In genomic region chr16:2467301-2468141, GRCh38 we compare ENCODE assay signal across 8 cellular contexts. TPM values are rescaled to one million over a fixed set of nuclear protein-coding genes. Genes with fewer than 3 reads are reported as not detected.
DNase-seq lines count a peak whose midpoint lies in the region; ATAC-seq and TF ChIP-seq lines count a peak whose summit lies in the region.

No MANE protein-coding gene starts in this region.

- H3K27me3 Mint-ChIP-seq in CD4-positive, alpha-beta T cell = peaks cover 32% of the 10 kb centered on the region

- no peak overlapping the region for H3K27ac Mint-ChIP-seq in CD4-positive, alpha-beta T cell

- no peak for DNase-seq in CD4-positive, alpha-beta T cell
- DNase-seq in H7 (peak; percentile 95), NCI-H526 (lab: John Stamatoyannopoulos, UW) (peak; percentile 52 to 83), brain microvascular endothelial cell (peak; percentile 29)

- no peaks in the 10 kb centered on the region for H3K9me3 ChIP-seq in CD4-positive, alpha-beta T cell (ENCODE audit: control insufficient read depth, low read length)
- H3K9me3 ChIP-seq in iPS-18c (ENCODE audit: control insufficient read depth, insufficient read depth, low read length) = no peaks in the 10 kb centered on the region

- POLR2A ChIA-PET in CD4-positive, alpha-beta T cell (lab: Charles Lee) = no interaction called here

- CTCF ChIA-PET in CD4-positive, alpha-beta T cell (lab: Charles Lee) = interaction anchor here (0.6 kb wide), 1 partner anchor 1800 kb away, joined by 3 read pairs; no protein-coding TSS in a partner anchor

- in situ Hi-C loops in brain microvascular endothelial cell (cut with HindIII; ENCODE audit: low pct_ligation_motif_present, low sequenced_read_pairs) = no loop called here

- no peaks in the 10 kb centered on the region for H3K9me3 Mint-ChIP-seq in CD4-positive, alpha-beta T cell

- H3K4me3 ChIP-seq in H7 (ENCODE audit: insufficient read depth, low read depth, low read length) (peak overlapping the region; percentile 52), brain microvascular endothelial cell (ENCODE audit: low read depth, low read length) (peak overlapping the region; percentile 37), iPS-18c (ENCODE audit: insufficient read depth, low read depth, low read length) (peak overlapping the region; percentile 46; the same call in 1 of the 2 replicates), skin epidermis (peak overlapping the region; percentile 19 to 52 (median 38))

- peak; percentile 42 for ATAC-seq in CD4-positive, alpha-beta T cell (ENCODE audit: poor library complexity)
- ATAC-seq in HG02938 (IDR thresholded peaks at IDR 0.05; ENCODE audit: unreplicated experiment) (no peak), HG03520 (IDR thresholded peaks at IDR 0.05; ENCODE audit: unreplicated experiment) (no peak)

- no peaks in the 10 kb centered on the region for H3K36me3 Mint-ChIP-seq in CD4-positive, alpha-beta T cell (ENCODE audit: low read depth)

- H3K27ac ChIP-seq in CD4-positive, alpha-beta T cell (ENCODE audit: low read depth, low read length) = no peak overlapping the region
- no peak overlapping the region for H3K27ac ChIP-seq in brain microvascular endothelial cell
- H3K27ac ChIP-seq in skin epidermis = peak overlapping the region in 16 of 21 experiments; percentile 13 to 86 (median 62)

- no peak overlapping the region for H3K4me3 Mint-ChIP-seq in CD4-positive, alpha-beta T cell

- H3K4me1 Mint-ChIP-seq in CD4-positive, alpha-beta T cell (ENCODE audit: low read depth) = no peaks in the 10 kb centered on the region

- H3K27me3 ChIP-seq in CD4-positive, alpha-beta T cell (ENCODE audit: control insufficient read depth, insufficient read depth, low read length) = peaks cover 49% of the 10 kb centered on the region
- peaks cover 38% of the 10 kb centered on the region for H3K27me3 ChIP-seq in H7 (ENCODE audit: control insufficient read depth, insufficient read depth, low read length)
- H3K27me3 ChIP-seq in brain microvascular endothelial cell (replicated peaks) = no peaks in the 10 kb centered on the region

- peaks cover 1% of the 10 kb centered on the region; the same call in 1 of the 2 replicates for H3K36me3 ChIP-seq in H7 (replicated peaks; ENCODE audit: control insufficient read depth, insufficient read depth, low read length)
- no peaks in the 10 kb centered on the region for H3K36me3 ChIP-seq in brain microvascular endothelial cell (replicated peaks)

- TF ChIP-seq CTCF in CD4-positive, alpha-beta T cell (IDR thresholded peaks at IDR 0.05) = no peak
- TF ChIP-seq CTCF in brain microvascular endothelial cell (IDR thresholded peaks at IDR 0.05; ENCODE audit: low read depth, low read length, missing control alignments) = peak; percentile 3

- intact Hi-C loops in CD4-positive, alpha-beta T cell (cut with DNase I, micrococcal nuclease) = no loop called here

RNA-seq across cellular contexts. Expression of gene NTN3, which starts 3.6 kb away (rescaled TPM):
- total RNA-seq in CD4-positive, alpha-beta T cell = not detected
- 0.73 TPM in 1 of 2 replicates, not detected in the other for total RNA-seq in H7 (2014; rRNA removed; shearing (Covaris generic))

RNA-seq across cellular contexts. Expression of gene TBC1D24, which starts 7.4 kb away (rescaled TPM):
- 1 to 10 TPM; 1.2 to 2.1 TPM for total RNA-seq in CD4-positive, alpha-beta T cell
- total RNA-seq in H7 (2014; rRNA removed; shearing (Covaris generic)) = 12.3 and 13.5 TPM in 2 replicates

RNA-seq across cellular contexts. Expression of gene TEDC2, which starts 7.6 kb away (rescaled TPM):
- under 1 TPM; 0.17 to 0.27 TPM for total RNA-seq in CD4-positive, alpha-beta T cell
- 87.2 and 90.7 TPM in 2 replicates for total RNA-seq in H7 (2014; rRNA removed; shearing (Covaris generic))

RNA-seq across cellular contexts. Expression of gene CCNF, which starts 38.3 kb away (rescaled TPM):
- total RNA-seq in CD4-positive, alpha-beta T cell = 1 to 10 TPM in 1 of 2 experiments, under 1 TPM in 1; 0.81 to 1.3 TPM
- 81.5 and 82.6 TPM in 2 replicates for total RNA-seq in H7 (2014; rRNA removed; shearing (Covaris generic))

RNA-seq across cellular contexts. Expression of gene ATP6V0C, which starts 46.2 kb away (rescaled TPM):
- 100 to 1,000 TPM; 224 to 234 TPM for total RNA-seq in CD4-positive, alpha-beta T cell
- 40.5 and 56.4 TPM in 2 replicates for total RNA-seq in H7 (2014; rRNA removed; shearing (Covaris generic))

Comparison
In these comparisons a context has a peak if more than half of its experiments do, and no peak if none do; other contexts are left out.
1. DNase-seq: peak in H7 (single experiment), NCI-H526 (2 of 2) and brain microvascular endothelial cell (single experiment); none in CD4-positive, alpha-beta T cell (0 of 10).
2. H3K27ac ChIP-seq: peak in skin epidermis (16 of 21); none in CD4-positive, alpha-beta T cell (single experiment) and brain microvascular endothelial cell (single experiment).
3. RNA of gene TEDC2, which starts 7.6 kb away (total RNA-seq): 87.2 to 90.7 TPM in H7; 0.17 to 0.27 TPM in CD4-positive, alpha-beta T cell; every median in the first group is over 10 times any median in the second.
4. Peak in every context shown above with its lines, with median percentiles within 50 percentile points of each other: H3K4me3 ChIP-seq.